1 cellular context compared by ENCODE assay signal in the genomic region with DNA sequence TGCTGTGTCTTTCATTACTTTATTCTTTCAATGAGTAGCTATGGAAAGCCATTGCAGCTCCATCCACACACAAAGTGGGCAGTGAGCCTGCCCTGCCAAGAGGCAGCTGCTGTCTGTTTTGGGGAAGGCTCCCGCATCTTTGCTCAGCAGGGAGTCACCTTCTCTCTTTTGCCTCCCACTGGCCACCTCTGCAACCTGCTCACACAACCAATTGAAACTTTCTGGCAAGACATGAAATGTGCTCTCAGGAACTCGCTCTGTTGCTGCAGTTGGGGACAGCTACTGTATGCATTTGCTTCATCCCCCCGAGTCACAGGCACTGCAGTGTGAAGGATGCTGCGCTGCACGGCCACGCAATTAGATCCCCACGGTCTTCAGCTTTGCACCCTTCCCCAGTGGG.
TF ChIP-seq lines count a peak whose summit lies in the region.

No MANE protein-coding gene starts in this region.

TF ChIP-seq in HEK293, 187 proteins besides CTCF, POLR2A, EP300 and RAD21:
- TF ChIP-seq, protein P1, sequence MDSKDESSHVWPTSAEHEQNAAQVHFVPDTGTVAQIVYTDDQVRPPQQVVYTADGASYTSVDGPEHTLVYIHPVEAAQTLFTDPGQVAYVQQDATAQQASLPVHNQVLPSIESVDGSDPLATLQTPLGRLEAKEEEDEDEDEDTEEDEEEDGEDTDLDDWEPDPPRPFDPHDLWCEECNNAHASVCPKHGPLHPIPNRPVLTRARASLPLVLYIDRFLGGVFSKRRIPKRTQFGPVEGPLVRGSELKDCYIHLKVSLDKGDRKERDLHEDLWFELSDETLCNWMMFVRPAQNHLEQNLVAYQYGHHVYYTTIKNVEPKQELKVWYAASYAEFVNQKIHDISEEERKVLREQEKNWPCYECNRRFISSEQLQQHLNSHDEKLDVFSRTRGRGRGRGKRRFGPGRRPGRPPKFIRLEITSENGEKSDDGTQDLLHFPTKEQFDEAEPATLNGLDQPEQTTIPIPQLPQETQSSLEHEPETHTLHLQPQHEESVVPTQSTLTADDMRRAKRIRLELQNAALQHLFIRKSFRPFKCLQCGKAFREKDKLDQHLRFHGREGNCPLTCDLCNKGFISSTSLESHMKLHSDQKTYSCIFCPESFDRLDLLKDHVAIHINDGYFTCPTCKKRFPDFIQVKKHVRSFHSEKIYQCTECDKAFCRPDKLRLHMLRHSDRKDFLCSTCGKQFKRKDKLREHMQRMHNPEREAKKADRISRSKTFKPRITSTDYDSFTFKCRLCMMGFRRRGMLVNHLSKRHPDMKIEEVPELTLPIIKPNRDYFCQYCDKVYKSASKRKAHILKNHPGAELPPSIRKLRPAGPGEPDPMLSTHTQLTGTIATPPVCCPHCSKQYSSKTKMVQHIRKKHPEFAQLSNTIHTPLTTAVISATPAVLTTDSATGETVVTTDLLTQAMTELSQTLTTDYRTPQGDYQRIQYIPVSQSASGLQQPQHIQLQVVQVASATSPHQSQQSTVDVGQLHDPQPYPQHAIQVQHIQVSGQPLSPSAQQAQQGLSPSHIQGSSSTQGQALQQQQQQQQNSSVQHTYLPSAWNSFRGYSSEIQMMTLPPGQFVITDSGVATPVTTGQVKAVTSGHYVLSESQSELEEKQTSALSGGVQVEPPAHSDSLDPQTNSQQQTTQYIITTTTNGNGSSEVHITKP (tag by site-specific recombination; IDR thresholded peaks at IDR 0.05) = peak; percentile 31; the same call in 1 of the 2 replicates
- TF ChIP-seq ZNF112 (tag by site-specific recombination; IDR thresholded peaks at IDR 0.05) = no peak
